22 cellular contexts compared by ENCODE assay signal in the genomic region with DNA sequence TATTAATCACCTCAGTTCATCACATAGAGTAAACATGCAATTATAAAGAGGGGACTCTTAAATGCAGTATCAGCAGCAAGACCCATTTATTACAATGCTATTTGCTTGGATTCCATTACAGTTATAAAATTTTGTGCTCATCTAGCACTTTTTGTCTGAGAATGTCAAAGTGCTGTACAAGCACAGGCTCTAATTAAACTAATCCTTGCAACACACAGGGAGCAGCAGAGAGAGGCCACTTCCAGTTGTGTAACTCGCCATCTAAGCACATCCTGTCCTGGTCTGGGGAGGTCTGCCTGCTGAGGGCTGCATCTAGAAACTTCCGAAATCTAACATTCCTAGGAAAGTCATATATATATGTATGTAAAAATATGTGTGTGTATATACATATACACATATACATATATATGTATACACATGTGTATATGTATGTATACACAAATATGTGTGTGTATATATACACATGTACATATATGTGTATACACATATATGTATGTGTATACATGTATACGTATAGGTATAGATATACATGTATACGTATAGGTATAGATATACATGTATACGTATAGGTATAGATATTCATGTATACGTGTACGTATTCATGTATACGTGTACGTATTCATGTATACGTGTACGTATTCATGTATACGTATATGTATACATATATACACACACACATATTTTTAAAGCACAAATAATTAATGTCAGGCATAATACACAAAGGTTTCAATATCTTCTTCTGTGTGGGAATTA.
DNase-seq lines count a peak whose midpoint lies in the region; ATAC-seq, FAIRE-seq and TF ChIP-seq lines count a peak whose summit lies in the region.
"Had no signal": no experiment of that assay in that cellular context is flagged by ENCODE, and none has a peak within 500 bp of the region (broad histone marks: within the 10 kb centered on the region; RNA-seq: fewer than 3 reads in every experiment).

No MANE protein-coding gene starts in this region.

- WGBS in K562 (ENCODE audit: insufficient coverage, low coverage, missing lambda C conversion rate): 94% methylated on average over 12 of the region's 12 CpGs

- POLR2A ChIA-PET in A673 (lab: Charles Lee; ENCODE audit: low non-redundant PET): no interaction called here
- POLR2A ChIA-PET in K562 (lab: Yijun Ruan, JAX): interaction anchor here (0.9 to 1.7 kb wide), 3 partner anchors 8 to 30 kb away, joined by 3 to 10 read pairs (median 4); no protein-coding TSS in a partner anchor

- intact Hi-C loops in A673 (cut with micrococcal nuclease; ENCODE audit: unreplicated experiment): loop anchor here (2.0 to 10.0 kb wide), 9 partner anchors 138 to 1201 kb away; a partner anchor contains a TSS
- intact Hi-C loops in K562 (cut with micrococcal nuclease): no loop called here
- intact Hi-C loops in left lung (cut with DNase I): no loop called here

- TF ChIP-seq EP300 in K562 (IDR thresholded peaks at IDR 0.05; ENCODE audit: low read length): no peak

- no peaks in the 10 kb centered on the region for H4K20me1 ChIP-seq in K562 (replicated peaks; ENCODE audit: control insufficient read depth, insufficient read depth, low read length)

- BruUV-seq in A673 (replicated peaks; lab: Mats Ljungman, UMichigan) (no TSS peak), K562 (replicated peaks; lab: Mats Ljungman, UMichigan) (no TSS peak)

- no peak overlapping the region for H3K4me3 ChIP-seq in A673 (ENCODE audit: low read depth, low read length, poor library complexity, severe bottlenecking)
- no peak overlapping the region for H3K4me3 ChIP-seq in K562
- no peak overlapping the region for H3K4me3 ChIP-seq in left lung
- H3K4me3 ChIP-seq: body of pancreas, esophagus muscularis mucosa had no signal

- DNase-seq in A673 (ENCODE audit: low spot score) (peak; percentile 85), MV-4-11 (lab: John Stamatoyannopoulos, UW) (peak; percentile 32), K562 (ENCODE audit: extremely low read depth in 1 of 4, low spot score in 3 of 4) (no peak), left lung (peak in 1 of 2 donors; percentile 40), caudate nucleus (lab: John Stamatoyannopoulos, UW) (no peak), ACHN (no peak)
- no peak for DNase-seq in activated naive CD4-positive, alpha-beta T cell treated with Interleukin-2 at 50 U/mL for 16 hours
- DNase-seq: activated CD4-positive, alpha-beta T cell treated with anti-CD3 and anti-CD28 coated beads for 36 hours; activated naive CD8-positive, alpha-beta T cell treated with anti-CD3 and anti-CD28 coated beads for 36 hours; effector memory CD8-positive, alpha-beta T cell; EL; left cardiac atrium; naive thymus-derived CD4-positive, alpha-beta T cell; NCI-H1417 treated with DMSO at 0.1 percent for 48 hours; NCI-H510A treated with DMSO at 0.1 percent for 48 hours had no signal

- H3K79me2 ChIP-seq in K562 (ENCODE audit: control insufficient read depth, insufficient read depth, low read length): no peaks in the 10 kb centered on the region
- H3K79me2 ChIP-seq: parathyroid adenoma had no signal

- H3K9me1 ChIP-seq in K562 (ENCODE audit: control insufficient read depth, insufficient read depth, low read length): peaks cover 2% of the 10 kb centered on the region

- H3K27me3 ChIP-seq in A673 (replicated peaks; ENCODE audit: insufficient read depth, low read depth, low read length, poor library complexity) (no peaks in the 10 kb centered on the region), K562 (ENCODE audit: control insufficient read depth in 2 of 2, insufficient read depth in 2 of 2, low read length in 2 of 2) (no peaks in the 10 kb centered on the region), left lung (no peaks in the 10 kb centered on the region)
- H3K27me3 ChIP-seq: body of pancreas, esophagus muscularis mucosa had no signal

- CTCF ChIA-PET in A673 (lab: Charles Lee): no interaction called here
- CTCF ChIA-PET in K562 (lab: Yijun Ruan, JAX; ENCODE audit: low intra/inter-chr PET ratio): no interaction called here

- ATAC-seq in K562 (no peak), left lung (peak; percentile 66), HG02885 (IDR thresholded peaks at IDR 0.05; ENCODE audit: poor library complexity, unreplicated experiment) (no peak)
- ATAC-seq: activated CD4-positive, alpha-beta T cell treated with anti-CD3 and anti-CD28 coated beads for 36 hours; body of pancreas; effector memory CD8-positive, alpha-beta T cell; naive thymus-derived CD4-positive, alpha-beta T cell had no signal

- no peak overlapping the region for H3K4me2 ChIP-seq in K562 (ENCODE audit: insufficient read depth, low read length)

- no peak for TF ChIP-seq POLR2A in K562 (conservative IDR thresholded peaks at IDR 0.05)

- H3K36me3 ChIP-seq in A673 (ENCODE audit: insufficient read depth, low read length, poor library complexity, severe bottlenecking) (no peaks in the 10 kb centered on the region), K562 (ENCODE audit: control insufficient read depth, insufficient read depth, low read length) (no peaks in the 10 kb centered on the region), left lung (no peaks in the 10 kb centered on the region)
- H3K36me3 ChIP-seq: esophagus muscularis mucosa had no signal

- FAIRE-seq in K562 (lab: Jason Lieb, UNC): no peak
- FAIRE-seq: D721Med, H1 had no signal

- no peak overlapping the region for H3K9ac ChIP-seq in K562 (ENCODE audit: insufficient read depth in 1 of 2, low read depth in 2 of 2, low read length in 2 of 2)
- H3K9ac ChIP-seq: parathyroid adenoma had no signal

- TF ChIP-seq RAD21 in K562 (CRISPR knock-in tag; conservative IDR thresholded peaks at IDR 0.05 in 1 of 2, IDR thresholded peaks at IDR 0.05 in 1 of 2): no peak

- H3K4me1 ChIP-seq in A673 (ENCODE audit: insufficient read depth, low read length, poor library complexity, severe bottlenecking): peaks cover 52% of the 10 kb centered on the region
- H3K4me1 ChIP-seq in K562 (replicated peaks in 1 of 2; ENCODE audit: control insufficient read depth in 2 of 2, insufficient read depth in 2 of 2, low read length in 2 of 2): peaks cover 8 to 25% of the 10 kb centered on the region in 2 experiments
- no peaks in the 10 kb centered on the region for H3K4me1 ChIP-seq in left lung
- H3K4me1 ChIP-seq: body of pancreas, esophagus muscularis mucosa had no signal

- H3K27ac ChIP-seq in A673 (ENCODE audit: low read depth, low read length, poor library complexity, severe bottlenecking) (peak overlapping the region; percentile 100), K562 (ENCODE audit: extremely low read depth, low read depth, low read length) (no peak overlapping the region), left lung (no peak overlapping the region), caudate nucleus (ENCODE audit: low read depth, low read length) (no peak overlapping the region)
- H3K27ac ChIP-seq: body of pancreas, C4-2B, esophagus muscularis mucosa, parathyroid adenoma had no signal

- H3K9me3 ChIP-seq in A673 (ENCODE audit: low read depth, low read length, poor library complexity, severe bottlenecking): peaks cover 4% of the 10 kb centered on the region
- H3K9me3 ChIP-seq in K562 (replicated peaks; ENCODE audit: control insufficient read depth, insufficient read depth, low read depth, low read length): peaks cover 3% of the 10 kb centered on the region; the same call in 1 of the 2 replicates
- peaks cover 0 to 11% of the 10 kb centered on the region in 2 donors for H3K9me3 ChIP-seq in left lung
- H3K9me3 ChIP-seq: body of pancreas had no signal

- no peak overlapping the region for H2AFZ ChIP-seq in K562 (ENCODE audit: low read depth, low read length)
- H2AFZ ChIP-seq: parathyroid adenoma had no signal

- in situ Hi-C loops in K562 (cut with MboI) (no loop called here), ACHN (cut with HindIII; ENCODE audit: low pct_ligation_motif_present, low pct_unique_long_range_greater_than_20kb, low sequenced_read_pairs) (no loop called here)

- TF ChIP-seq CTCF in A673 (conservative IDR thresholded peaks at IDR 0.05; ENCODE audit: low read depth, low read length): no peak
- no peak for TF ChIP-seq CTCF in K562 (IDR thresholded peaks at IDR 0.05 in 2 of 3, conservative IDR thresholded peaks at IDR 0.05 in 1 of 3; ENCODE audit: insufficient read depth in 2 of 3, low read depth in 1 of 3, low read length in 3 of 3)
- TF ChIP-seq CTCF in left lung (IDR thresholded peaks at IDR 0.05): no peak

TF ChIP-seq in K562, 482 proteins besides CTCF, POLR2A, EP300 and RAD21 (continues in another document):
- TF ChIP-seq ZNF316 (IDR thresholded peaks at IDR 0.05) (peak; percentile 63), SLC30A9 (CRISPR knock-in tag; IDR thresholded peaks at IDR 0.05) (peak; percentile 85; the same call in 1 of the 2 replicates), ZNF140 (CRISPR knock-in tag; IDR thresholded peaks at IDR 0.05) (peak; percentile 88), ZNF707 (CRISPR knock-in tag; conservative IDR thresholded peaks at IDR 0.05) (peak; percentile 69; the same call in 1 of the 2 replicates), MTF1 (CRISPR knock-in tag; IDR thresholded peaks at IDR 0.05; ENCODE audit: borderline replicate concordance) (peak; percentile 92; the same call in 1 of the 2 replicates), THRAP3 (IDR thresholded peaks at IDR 0.05; ENCODE audit: borderline replicate concordance) (0 out of 2 replicates have a peak, but pooled peaks have one; percentile 69)
- TF ChIP-seq, protein P1, sequence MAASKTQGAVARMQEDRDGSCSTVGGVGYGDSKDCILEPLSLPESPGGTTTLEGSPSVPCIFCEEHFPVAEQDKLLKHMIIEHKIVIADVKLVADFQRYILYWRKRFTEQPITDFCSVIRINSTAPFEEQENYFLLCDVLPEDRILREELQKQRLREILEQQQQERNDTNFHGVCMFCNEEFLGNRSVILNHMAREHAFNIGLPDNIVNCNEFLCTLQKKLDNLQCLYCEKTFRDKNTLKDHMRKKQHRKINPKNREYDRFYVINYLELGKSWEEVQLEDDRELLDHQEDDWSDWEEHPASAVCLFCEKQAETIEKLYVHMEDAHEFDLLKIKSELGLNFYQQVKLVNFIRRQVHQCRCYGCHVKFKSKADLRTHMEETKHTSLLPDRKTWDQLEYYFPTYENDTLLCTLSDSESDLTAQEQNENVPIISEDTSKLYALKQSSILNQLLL (CRISPR knock-in tag; IDR thresholded peaks at IDR 0.05; ENCODE audit: borderline replicate concordance): peak; percentile 96
- TF ChIP-seq, protein P2, sequence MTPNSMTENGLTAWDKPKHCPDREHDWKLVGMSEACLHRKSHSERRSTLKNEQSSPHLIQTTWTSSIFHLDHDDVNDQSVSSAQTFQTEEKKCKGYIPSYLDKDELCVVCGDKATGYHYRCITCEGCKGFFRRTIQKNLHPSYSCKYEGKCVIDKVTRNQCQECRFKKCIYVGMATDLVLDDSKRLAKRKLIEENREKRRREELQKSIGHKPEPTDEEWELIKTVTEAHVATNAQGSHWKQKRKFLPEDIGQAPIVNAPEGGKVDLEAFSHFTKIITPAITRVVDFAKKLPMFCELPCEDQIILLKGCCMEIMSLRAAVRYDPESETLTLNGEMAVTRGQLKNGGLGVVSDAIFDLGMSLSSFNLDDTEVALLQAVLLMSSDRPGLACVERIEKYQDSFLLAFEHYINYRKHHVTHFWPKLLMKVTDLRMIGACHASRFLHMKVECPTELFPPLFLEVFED (CRISPR knock-in tag; conservative IDR thresholded peaks at IDR 0.05): no peak

Comparison
In these comparisons a context has a peak if more than half of its experiments do, and no peak if none do; other contexts are left out.
1. DNase-seq: peak in A673 (single experiment) and MV-4-11 (single experiment); none in K562 (0 of 4), activated naive CD4-positive, alpha-beta T cell treated with Interleukin-2 at 50 U/mL for 16 hours (single experiment), caudate nucleus (0 of 61) and ACHN (single experiment).